16 cellular contexts compared by ENCODE assay signal in genomic region chr11:61728066-61728939, GRCh38. TPM values are rescaled to one million over a fixed set of nuclear protein-coding genes. Genes with fewer than 3 reads are reported as not detected.
DNase-seq lines count a peak whose midpoint lies in the region; TF ChIP-seq lines count a peak whose summit lies in the region.
"Had no signal": no experiment of that assay in that cellular context is flagged by ENCODE, and none has a peak within 500 bp of the region (broad histone marks: within the 10 kb centered on the region; RNA-seq: fewer than 3 reads in every experiment).

No MANE protein-coding gene starts in this region.

- H3K4ac ChIP-seq in neuronal stem cell (ENCODE audit: low read length) = no peak overlapping the region
- no peak overlapping the region for H3K4ac ChIP-seq in mesendoderm (ENCODE audit: low read depth, low read length)

- H2BK120ac ChIP-seq in neuronal stem cell (ENCODE audit: low read depth, low read length) (no peak overlapping the region), mesendoderm (ENCODE audit: low read depth, low read length) (no peak overlapping the region)

- no peak overlapping the region for H3K4me3 Mint-ChIP-seq in Calu3 (ENCODE audit: low read depth, unreplicated experiment)
- H3K4me3 Mint-ChIP-seq: dendritic cell treated with granulocyte-macrophage colony-stimulating factor and Interleukin-4, amounts not matched to agents 40 ng/mL and 50 ng/mL, for 4 days; IgD-negative memory B cell; stimulated activated naive CD8-positive, alpha-beta T cell treated with anti-CD3 and anti-CD28 coated beads, Interleukin-15, Interleukin-2, amounts not matched to agents 100 ng/mL and 50 ng/mL, for 24 hours had no signal

- H4K8ac ChIP-seq in neuronal stem cell (ENCODE audit: low read depth, low read length) (no peak overlapping the region), mesendoderm (ENCODE audit: low read depth, low read length) (no peak overlapping the region)

- peak overlapping the region; percentile 54 for H3K27ac ChIP-seq in cingulate gyrus (ENCODE audit: low read depth, low read length)
- H3K27ac ChIP-seq in neuronal stem cell (replicated peaks; ENCODE audit: low read length) = no peak overlapping the region
- no peak overlapping the region for H3K27ac ChIP-seq in mesendoderm (ENCODE audit: low read depth, low read length)
- H3K27ac ChIP-seq in Karpas-422 (ENCODE audit: low read length) = no peak overlapping the region
- H3K27ac ChIP-seq: spleen had no signal

- H3K79me2 ChIP-seq in mesendoderm (ENCODE audit: control insufficient read depth, insufficient read depth, low read length) (no peaks in the 10 kb centered on the region), Karpas-422 (ENCODE audit: low read length) (no peaks in the 10 kb centered on the region)

- H3K27me3 Mint-ChIP-seq in Calu3 (ENCODE audit: unreplicated experiment) = no peaks in the 10 kb centered on the region
- H3K27me3 Mint-ChIP-seq: dendritic cell treated with granulocyte-macrophage colony-stimulating factor and Interleukin-4, amounts not matched to agents 40 ng/mL and 50 ng/mL, for 4 days; stimulated activated naive CD8-positive, alpha-beta T cell treated with anti-CD3 and anti-CD28 coated beads, Interleukin-15, Interleukin-2, amounts not matched to agents 100 ng/mL and 50 ng/mL, for 24 hours had no signal

- no peak overlapping the region for H2BK12ac ChIP-seq in neuronal stem cell (ENCODE audit: low read length)

- DNase-seq in Calu3 (no peak), HK-2 (ENCODE audit: unreplicated experiment) (peak; percentile 74), neuronal stem cell (ENCODE audit: low spot score) (no peak), NCI-H524 (lab: John Stamatoyannopoulos, UW) (no peak), NCI-H82 treated with DMSO at 0.1 percent for 48 hours (lab: John Stamatoyannopoulos, UW; ENCODE audit: unreplicated experiment) (no peak), mesendoderm (no peak), Karpas-422 (no peak)
- DNase-seq: glutamatergic neuron, H7, NCI-H1092, SIG-M5, spleen had no signal

- no peak overlapping the region for H4K5ac ChIP-seq in mesendoderm (ENCODE audit: low read length)

- H3K9ac ChIP-seq in neuronal stem cell (ENCODE audit: low read depth, low read length, poor library complexity) (no peak overlapping the region), mesendoderm (ENCODE audit: low read length) (no peak overlapping the region), Karpas-422 (ENCODE audit: low read length) (no peak overlapping the region)

- no peak overlapping the region for H2AFZ ChIP-seq in neuronal stem cell (ENCODE audit: low read length)
- H2AFZ ChIP-seq in Karpas-422 (ENCODE audit: low read length) = no peak overlapping the region

- no peak for TF ChIP-seq CTCF in Calu3 (IDR thresholded peaks at IDR 0.05; ENCODE audit: unreplicated experiment)

- no peak overlapping the region for H4K91ac ChIP-seq in neuronal stem cell (ENCODE audit: low read depth, low read length, poor library complexity)

- no CpG with 5 or more reads among the region's 33 CpGs for WGBS in neuronal stem cell (ENCODE audit: extremely low coverage in 2 of 2, insufficient read length in 2 of 2, insufficient replicate concordance in 1 of 2), 2 donors
- no CpG with 5 or more reads among the region's 33 CpGs for WGBS in mesendoderm (ENCODE audit: extremely low coverage, insufficient coverage, low lambda C conversion rate)

- no peak overlapping the region for H3K14ac ChIP-seq in neuronal stem cell (ENCODE audit: low read length)

- H2BK15ac ChIP-seq in neuronal stem cell (ENCODE audit: low read length) = no peak overlapping the region
- H2BK15ac ChIP-seq in mesendoderm (replicated peaks; ENCODE audit: low read depth) = no peak overlapping the region

- H3K56ac ChIP-seq in mesendoderm (ENCODE audit: low read length) = no peak overlapping the region

- H2AK5ac ChIP-seq in neuronal stem cell (ENCODE audit: low read depth, low read length) (no peak overlapping the region), mesendoderm (ENCODE audit: low read length) (no peak overlapping the region)

- no peaks in the 10 kb centered on the region for H4K20me1 ChIP-seq in Karpas-422 (ENCODE audit: insufficient read depth, low read depth, low read length)

- H3K23ac ChIP-seq in neuronal stem cell (ENCODE audit: low read depth, low read length, poor library complexity) (peak overlapping the region; percentile 77), mesendoderm (ENCODE audit: low read length) (no peak overlapping the region)

- H3K36me3 Mint-ChIP-seq in Calu3 (ENCODE audit: insufficient read depth, unreplicated experiment) = peaks cover 26% of the 10 kb centered on the region
- H3K36me3 Mint-ChIP-seq: IgD-negative memory B cell had no signal

- H3K4me3 ChIP-seq in neuronal stem cell (ENCODE audit: low read length in 2 of 2) (peak overlapping the region in 1 of 2 donors; percentile 30), mesendoderm (ENCODE audit: low read length) (no peak overlapping the region), Karpas-422 (ENCODE audit: low read length) (no peak overlapping the region)
- H3K4me3 ChIP-seq: spleen had no signal

- no peak overlapping the region for H2BK5ac ChIP-seq in neuronal stem cell (ENCODE audit: low read length)
- no peak overlapping the region for H2BK5ac ChIP-seq in mesendoderm (ENCODE audit: low read length)

- CTCF ChIA-PET in Calu3 (lab: Charles Lee) = interaction anchor here (0.9 to 1.5 kb wide), 3 partner anchors 31 to 418 kb away, joined by 3 read pairs; no protein-coding TSS in a partner anchor

- H3K9me2 ChIP-seq in Karpas-422 (replicated peaks; ENCODE audit: insufficient read depth, low read length) = no peaks in the 10 kb centered on the region

- H3K79me1 ChIP-seq in neuronal stem cell (ENCODE audit: low read depth, low read length) = peaks cover 5% of the 10 kb centered on the region
- H3K79me1 ChIP-seq in mesendoderm (ENCODE audit: low read length) = no peaks in the 10 kb centered on the region

- H3K27me3 ChIP-seq in neuronal stem cell (ENCODE audit: control insufficient read depth in 3 of 3, insufficient read depth in 3 of 3, low read depth in 1 of 3, low read length in 3 of 3) (no peaks in the 10 kb centered on the region), mesendoderm (ENCODE audit: insufficient read depth, low read length, poor library complexity) (no peaks in the 10 kb centered on the region), Karpas-422 (ENCODE audit: low read length) (no peaks in the 10 kb centered on the region)
- H3K27me3 ChIP-seq: spleen had no signal

- H3K18ac ChIP-seq in neuronal stem cell (ENCODE audit: low read length) (no peak overlapping the region), mesendoderm (ENCODE audit: low read length) (no peak overlapping the region)

- peak overlapping the region; percentile 42 for H3K27ac Mint-ChIP-seq in Calu3 (ENCODE audit: unreplicated experiment)
- H3K27ac Mint-ChIP-seq: dendritic cell treated with granulocyte-macrophage colony-stimulating factor and Interleukin-4, amounts not matched to agents 40 ng/mL and 50 ng/mL, for 4 days; IgD-negative memory B cell; stimulated activated naive CD8-positive, alpha-beta T cell treated with anti-CD3 and anti-CD28 coated beads, Interleukin-15, Interleukin-2, amounts not matched to agents 100 ng/mL and 50 ng/mL, for 24 hours had no signal

- H3K4me1 ChIP-seq in neuronal stem cell (ENCODE audit: control insufficient read depth in 2 of 2, insufficient read depth in 1 of 2, low read depth in 1 of 2, low read length in 2 of 2) = no peaks in the 10 kb centered on the region
- no peaks in the 10 kb centered on the region for H3K4me1 ChIP-seq in mesendoderm (ENCODE audit: control insufficient read depth, low read depth, low read length)
- H3K4me1 ChIP-seq in Karpas-422 (ENCODE audit: low read length) = no peaks in the 10 kb centered on the region

- BruUV-seq in Calu3 (replicated peaks; lab: Mats Ljungman, UMichigan) = no TSS peak

- no peaks in the 10 kb centered on the region for H3K9me3 ChIP-seq in neuronal stem cell (replicated peaks in 1 of 2; ENCODE audit: control insufficient read depth in 2 of 2, insufficient read depth in 1 of 2, low read depth in 1 of 2, low read length in 2 of 2)
- no peaks in the 10 kb centered on the region for H3K9me3 ChIP-seq in Karpas-422 (ENCODE audit: low read length)
- H3K9me3 ChIP-seq: spleen had no signal

- H3K36me3 ChIP-seq in neuronal stem cell (replicated peaks in 1 of 2; ENCODE audit: control insufficient read depth in 2 of 2, insufficient read depth in 2 of 2, low read length in 2 of 2) = peaks cover 24 to 65% of the 10 kb centered on the region in 2 donors
- H3K36me3 ChIP-seq in mesendoderm (ENCODE audit: control insufficient read depth, insufficient read depth, low read length) = peaks cover 2% of the 10 kb centered on the region
- no peaks in the 10 kb centered on the region for H3K36me3 ChIP-seq in Karpas-422 (ENCODE audit: insufficient read depth, low read length)

- no peaks in the 10 kb centered on the region for H3K9me3 Mint-ChIP-seq in Calu3 (ENCODE audit: low read depth, unreplicated experiment)
- H3K9me3 Mint-ChIP-seq: dendritic cell treated with granulocyte-macrophage colony-stimulating factor and Interleukin-4, amounts not matched to agents 40 ng/mL and 50 ng/mL, for 4 days; IgD-negative memory B cell; stimulated activated naive CD8-positive, alpha-beta T cell treated with anti-CD3 and anti-CD28 coated beads, Interleukin-15, Interleukin-2, amounts not matched to agents 100 ng/mL and 50 ng/mL, for 24 hours had no signal

- H3K4me1 Mint-ChIP-seq in Calu3 (ENCODE audit: low read depth, unreplicated experiment) = peaks cover 33% of the 10 kb centered on the region

- no peak overlapping the region for H3K4me2 ChIP-seq in neuronal stem cell (ENCODE audit: insufficient read depth, low read length, poor library complexity, severe bottlenecking)
- no peak overlapping the region for H3K4me2 ChIP-seq in mesendoderm (ENCODE audit: low read length)
- no peak overlapping the region for H3K4me2 ChIP-seq in Karpas-422 (ENCODE audit: low read depth, low read length, poor library complexity, severe bottlenecking)

- intact Hi-C loops in Calu3 (cut with micrococcal nuclease; ENCODE audit: unreplicated experiment) = no loop called here

RNA-seq across cellular contexts. Expression of gene MYRF, which starts 24.1 kb away (rescaled TPM):
- total RNA-seq in Calu3 (2022) = 91.4 and 139 TPM in 2 replicates
- 5.7 TPM for polyA plus RNA-seq in neuronal stem cell (2013, experiment 1 of 2)
- polyA plus RNA-seq in neuronal stem cell (2013, experiment 2 of 2) = 6.0 TPM
- 3.0 TPM for polyA plus RNA-seq in mesendoderm (2013, experiment 1 of 2)
- 2.6 TPM for polyA plus RNA-seq in mesendoderm (2013, experiment 2 of 2)
- total RNA-seq in Karpas-422 (2014; rRNA removed; shearing (Covaris generic); ENCODE audit: low replicate concordance) = 0.32 TPM in 1 of 2 replicates, not detected in the other
- polyA plus RNA-seq: IgD-negative memory B cell had no signal

RNA-seq across cellular contexts. Expression of gene DAGLA, which starts 48.1 kb away (rescaled TPM):
- 7.5 and 9.0 TPM in 2 replicates for total RNA-seq in Calu3 (2022)
- 3.7 TPM for polyA plus RNA-seq in neuronal stem cell (2013, experiment 1 of 2)
- 3.5 TPM for polyA plus RNA-seq in neuronal stem cell (2013, experiment 2 of 2)
- polyA plus RNA-seq in mesendoderm (2013, experiment 1 of 2) = 4.2 TPM
- 4.4 TPM for polyA plus RNA-seq in mesendoderm (2013, experiment 2 of 2)
- total RNA-seq in Karpas-422 (2014; rRNA removed; shearing (Covaris generic); ENCODE audit: low replicate concordance) = not detected in 2 replicates
- polyA plus RNA-seq: IgD-negative memory B cell had no signal

Comparison
In these comparisons a context has a peak if more than half of its experiments do, and no peak if none do; other contexts are left out.
1. RNA of gene MYRF, which starts 24.1 kb away (total RNA-seq): 91.4 to 139 TPM in Calu3; 0.32 TPM in Karpas-422; every median in the first group is over 10 times any median in the second.